8 cellular contexts compared by ENCODE assay signal in the genomic region with DNA sequence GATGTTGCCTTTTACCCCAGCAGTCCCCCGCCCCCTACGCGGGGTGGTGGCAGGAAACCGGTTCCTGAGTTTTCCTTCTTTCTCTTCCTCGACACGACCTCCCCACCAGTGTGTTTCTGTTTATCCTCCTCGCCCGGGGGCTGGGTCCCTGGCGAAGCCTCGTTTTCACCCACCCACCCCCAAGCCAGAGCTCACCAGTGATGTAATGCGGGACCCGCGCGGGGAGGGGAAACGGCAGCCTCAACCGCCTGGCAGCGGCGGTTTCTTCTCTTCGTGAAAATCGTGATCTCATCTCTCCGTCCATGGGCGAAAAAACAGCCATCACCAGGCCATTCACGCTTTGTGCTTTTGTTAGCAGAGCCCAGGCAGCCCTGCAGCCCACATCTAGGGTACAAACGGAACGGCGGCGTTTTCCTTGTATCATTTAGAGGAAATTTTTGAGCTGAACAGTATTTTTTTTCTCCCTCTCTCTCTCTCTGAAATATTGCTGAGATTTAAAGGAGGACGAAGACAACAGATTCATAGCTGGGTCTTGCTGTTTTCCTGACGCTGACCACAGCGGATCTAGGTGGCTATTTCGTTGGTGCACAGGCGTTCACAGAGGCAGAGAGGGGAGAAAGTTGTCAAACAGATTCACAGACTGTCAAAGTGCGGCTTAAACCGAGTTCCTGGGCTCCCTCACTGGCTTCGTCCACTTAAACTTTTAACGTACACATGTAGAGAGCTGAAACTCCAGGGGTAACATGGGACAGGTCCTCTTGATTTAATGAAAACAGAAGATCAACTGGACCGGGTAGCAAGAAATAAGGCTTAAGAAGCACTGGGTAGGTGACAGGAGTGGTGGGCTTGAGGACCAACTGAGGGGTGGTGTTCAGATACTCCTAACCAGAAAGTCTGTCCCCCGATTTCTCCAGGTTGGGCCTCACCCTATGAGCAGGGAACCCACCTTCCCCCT. TPM values are rescaled to one million over a fixed set of nuclear protein-coding genes. Genes with fewer than 3 reads are reported as not detected.
A peak's percentile ranks its signal among the peaks of the same experiment; 100 is the strongest.
DNase-seq lines count a peak whose midpoint lies in the region; ATAC-seq and TF ChIP-seq lines count a peak whose summit lies in the region.

No MANE protein-coding gene starts in this region.

- no peak overlapping the region for H3K4me3 ChIP-seq in CD8-positive, alpha-beta T cell (ENCODE audit: low read depth, low read length)
- H3K4me3 ChIP-seq in HUES6 (ENCODE audit: low read depth, low read length) = peak overlapping the region; percentile 81
- H3K4me3 ChIP-seq in astrocyte of the cerebellum (ENCODE audit: low read depth, low read length) = peak overlapping the region; percentile 51
- peak overlapping the region; percentile 29 to 53 for H3K4me3 ChIP-seq in left lung
- peak overlapping the region in 3 of 4 donors; percentile 3 to 44 (median 35) for H3K4me3 ChIP-seq in tibial nerve

- no peak for DNase-seq in CD8-positive, alpha-beta T cell
- DNase-seq in astrocyte of the cerebellum (ENCODE audit: low read depth) (no peak), left lung (peak in 1 of 2 donors; percentile 85), tibial nerve (ENCODE audit: low spot score in 2 of 2) (no peak), NCI-H524 treated with DMSO at 0.1 percent for 48 hours (lab: John Stamatoyannopoulos, UW) (no peak)
- no peak for DNase-seq in activated CD4-positive, CD25-positive, alpha-beta regulatory T cell (lab: John Stamatoyannopoulos, UW)

- POLR2A ChIA-PET in CD8-positive, alpha-beta T cell (lab: Charles Lee) = no interaction called here

- no peaks in the 10 kb centered on the region for H3K9me3 Mint-ChIP-seq in CD8-positive, alpha-beta T cell

- H3K27me3 ChIP-seq in CD8-positive, alpha-beta T cell (ENCODE audit: insufficient read depth, low read length) = no peaks in the 10 kb centered on the region
- H3K27me3 ChIP-seq in HUES6 (ENCODE audit: control insufficient read depth, insufficient read depth, low read length) (peaks cover 93% of the 10 kb centered on the region), left lung (peaks cover 31 to 78% of the 10 kb centered on the region in 2 donors), tibial nerve (peaks cover 0 to 91% of the 10 kb centered on the region in 2 donors)

- H3K36me3 ChIP-seq in CD8-positive, alpha-beta T cell (ENCODE audit: insufficient read depth, low read length) = no peaks in the 10 kb centered on the region
- H3K36me3 ChIP-seq in HUES6 (ENCODE audit: control insufficient read depth, insufficient read depth, low read length) (no peaks in the 10 kb centered on the region), left lung (no peaks in the 10 kb centered on the region), tibial nerve (no peaks in the 10 kb centered on the region)

- H3K4me1 Mint-ChIP-seq in CD8-positive, alpha-beta T cell (ENCODE audit: low read depth) = peaks cover 12% of the 10 kb centered on the region

- no peak overlapping the region for H3K9ac ChIP-seq in HUES6 (ENCODE audit: low read length)

- no peaks in the 10 kb centered on the region for H3K9me3 ChIP-seq in CD8-positive, alpha-beta T cell (ENCODE audit: low read length)
- H3K9me3 ChIP-seq in HUES6 (ENCODE audit: control insufficient read depth, insufficient read depth, low read depth, low read length) = no peaks in the 10 kb centered on the region
- no peaks in the 10 kb centered on the region for H3K9me3 ChIP-seq in left lung
- H3K9me3 ChIP-seq in tibial nerve = no peaks in the 10 kb centered on the region

- H3K4me3 Mint-ChIP-seq in CD8-positive, alpha-beta T cell = peak overlapping the region; percentile 69

- in situ Hi-C loops in astrocyte of the cerebellum (cut with HindIII; ENCODE audit: low sequenced_read_pairs) = loop anchor here (25.0 kb wide), 2 partner anchors 283 to 292 kb away; no protein-coding TSS in a partner anchor

- 16 to 19% methylated on average over 38 of the region's 38 CpGs for WGBS in tibial nerve, 2 donors

- TF ChIP-seq EP300 in tibial nerve (IDR thresholded peaks at IDR 0.05) = no peak

- H3K27me3 Mint-ChIP-seq in CD8-positive, alpha-beta T cell (ENCODE audit: low read depth) = peaks cover 42% of the 10 kb centered on the region

- TF ChIP-seq POLR2A in tibial nerve (IDR thresholded peaks at IDR 0.05) = no peak

- H3K27ac Mint-ChIP-seq in CD8-positive, alpha-beta T cell = no peak overlapping the region

- CTCF ChIA-PET in CD8-positive, alpha-beta T cell (lab: Charles Lee) = no interaction called here

- peaks cover 6% of the 10 kb centered on the region for H3K4me1 ChIP-seq in CD8-positive, alpha-beta T cell (ENCODE audit: insufficient read depth, low read length)
- H3K4me1 ChIP-seq in HUES6 (ENCODE audit: control insufficient read depth, insufficient read depth, low read length) (peaks cover 6% of the 10 kb centered on the region), left lung (peaks cover 4 to 27% of the 10 kb centered on the region in 2 donors), tibial nerve (peaks cover 0 to 26% (median 11%) of the 10 kb centered on the region in 4 donors)

- H3K36me3 Mint-ChIP-seq in CD8-positive, alpha-beta T cell = no peaks in the 10 kb centered on the region

- no peak for ATAC-seq in CD8-positive, alpha-beta T cell
- no peak for ATAC-seq in left lung
- no peak for ATAC-seq in HG02798 (IDR thresholded peaks at IDR 0.05; ENCODE audit: poor library complexity, unreplicated experiment)

- intact Hi-C loops in CD8-positive, alpha-beta T cell (cut with DNase I, micrococcal nuclease) = no loop called here
- intact Hi-C loops in left lung (cut with DNase I) = no loop called here

- no peak overlapping the region for H3K27ac ChIP-seq in CD8-positive, alpha-beta T cell (ENCODE audit: low read depth, low read length)
- H3K27ac ChIP-seq in HUES6 (ENCODE audit: low read depth, low read length) (no peak overlapping the region), left lung (no peak overlapping the region), tibial nerve (no peak overlapping the region)

- no peak for TF ChIP-seq CTCF in CD8-positive, alpha-beta T cell (IDR thresholded peaks at IDR 0.05)
- TF ChIP-seq CTCF in astrocyte of the cerebellum (IDR thresholded peaks at IDR 0.05; ENCODE audit: low read depth, low read length, missing control alignments) (no peak), left lung (IDR thresholded peaks at IDR 0.05) (no peak), tibial nerve (IDR thresholded peaks at IDR 0.05) (no peak)

RNA-seq across cellular contexts. Expression of a gene that starts 21.9 kb away (rescaled TPM):
- total RNA-seq in CD8-positive, alpha-beta T cell = not detected
- not detected for total RNA-seq in left lung
- total RNA-seq in tibial nerve = not detected
